8 cellular contexts compared by ENCODE assay signal in the genomic region with DNA sequence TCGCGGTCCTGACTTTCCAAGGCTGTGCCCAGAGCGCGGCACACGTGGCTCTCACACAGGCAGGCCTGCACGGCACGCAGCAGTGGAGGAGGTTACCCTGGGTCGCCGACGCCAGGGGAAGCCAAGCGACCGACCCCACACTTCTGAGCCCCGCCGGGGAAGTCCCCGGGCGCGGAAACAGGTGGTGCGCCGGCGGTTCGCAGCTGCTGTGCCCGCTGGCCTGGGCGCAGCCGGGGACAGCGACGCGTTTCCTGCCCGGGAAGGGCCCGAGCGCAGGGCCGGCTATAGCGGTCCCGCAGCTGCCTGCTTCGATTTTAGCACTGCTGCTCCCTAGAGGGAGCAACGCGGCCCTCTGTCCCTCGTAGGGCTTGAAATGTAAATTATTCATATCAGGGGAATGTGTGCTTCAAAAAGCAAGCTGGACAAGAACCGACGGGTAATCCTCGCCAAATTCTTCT. TPM values are rescaled to one million over a fixed set of nuclear protein-coding genes. Genes with fewer than 3 reads are reported as not detected.
DNase-seq lines count a peak whose midpoint lies in the region; ATAC-seq and TF ChIP-seq lines count a peak whose summit lies in the region.
"Not testable (repeated sequence)": the region's sequence is repeated elsewhere in the genome, so short reads cannot be mapped to it uniquely, and the experiment has no call there.

No MANE protein-coding gene starts in this region.

- peaks cover 28% of the 10 kb centered on the region for H3K4me1 Mint-ChIP-seq in neural crest cell

- peak overlapping the region; percentile 44 for H3K4me3 ChIP-seq in fibroblast of the aortic adventitia (ENCODE audit: low read depth, low read length)

- not testable (repeated sequence) for H3K27me3 Mint-ChIP-seq in neural crest cell (ENCODE audit: low read depth)

- H3K4me3 Mint-ChIP-seq in neural crest cell = peak overlapping the region; percentile 50

- peak; percentile 75 for DNase-seq in EL
- peak; percentile 40 for DNase-seq in HuH-7.5 (ENCODE audit: low spot score)
- peak; percentile 88 for DNase-seq in RPMI8226
- DNase-seq in activated T-helper 1 cell treated with anti-CD3 and anti-CD28 coated beads, Interleukin-2, amount 50 U/mL, for 16 hours (ENCODE audit: low read depth in 1 of 2, low spot score in 1 of 2) = peak; percentile 64 to 79
- peak; percentile 59 for DNase-seq in fibroblast of the aortic adventitia (ENCODE audit: low read depth)
- peak; percentile 49 for DNase-seq in neural crest cell (ENCODE audit: low read depth, low spot score)
- DNase-seq in stimulated activated naive CD4-positive, alpha-beta T cell (lab: John Stamatoyannopoulos, UW) = peak; percentile 62 to 83 (median 78)

- not testable (repeated sequence) for H3K27ac Mint-ChIP-seq in neural crest cell (ENCODE audit: unreplicated experiment)

- peak; percentile 24 for TF ChIP-seq CTCF in fibroblast of the aortic adventitia (IDR thresholded peaks at IDR 0.05; ENCODE audit: insufficient read depth, low read length)
- TF ChIP-seq CTCF in neural crest cell (conservative IDR thresholded peaks at IDR 0.05) = peak; percentile 57

- not testable (repeated sequence) for H3K9me3 Mint-ChIP-seq in neural crest cell

- ATAC-seq in GM21723 (IDR thresholded peaks at IDR 0.05; ENCODE audit: unreplicated experiment) = peak; percentile 89

- H3K36me3 Mint-ChIP-seq in neural crest cell (ENCODE audit: low read depth) = not testable (repeated sequence)

RNA-seq across cellular contexts. Expression of a gene that starts 46.6 kb away (rescaled TPM):
- 8.9 and 10.1 TPM in 2 replicates for total RNA-seq in fibroblast of the aortic adventitia (ENCODE audit: low replicate concordance)
- 21.2 and 22.8 TPM in 2 replicates for total RNA-seq in neural crest cell

Comparison
In these comparisons a context has a peak if more than half of its experiments do, and no peak if none do; other contexts are left out.
1. Peak in every context shown above with its lines: DNase-seq, ATAC-seq and H3K4me3 ChIP-seq.